16 cellular contexts compared by ENCODE assay signal in the genomic region with DNA sequence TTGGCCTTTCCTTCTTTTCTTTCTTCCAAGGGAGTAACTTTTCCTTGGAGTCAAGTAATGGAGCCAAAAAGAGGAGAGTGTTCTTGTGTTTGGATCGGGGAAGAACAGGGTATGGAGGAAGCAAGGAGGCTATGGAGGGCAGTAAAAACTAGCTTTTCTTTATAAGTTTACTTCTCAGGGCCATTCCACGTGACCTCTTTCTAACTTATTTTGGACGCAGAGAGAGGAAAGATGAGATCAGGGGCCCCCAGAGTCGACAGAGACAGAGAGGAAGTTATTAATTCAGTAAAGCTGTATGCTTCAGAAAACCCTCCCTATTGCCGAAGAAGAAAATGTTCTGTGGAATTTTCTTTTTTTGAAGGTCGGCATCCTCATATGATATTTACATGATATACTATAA.
DNase-seq lines count a peak whose midpoint lies in the region; ATAC-seq and TF ChIP-seq lines count a peak whose summit lies in the region.
"Had no signal": no experiment of that assay in that cellular context is flagged by ENCODE, and none has a peak within 500 bp of the region (broad histone marks: within the 10 kb centered on the region; RNA-seq: fewer than 3 reads in every experiment).

No MANE protein-coding gene starts in this region.

- intact Hi-C loops in esophagus squamous epithelium (cut with DNase I) (no loop called here), lower lobe of right lung (cut with DNase I) (no loop called here)

- peak; percentile 66 for DNase-seq in NCI-H69 (lab: John Stamatoyannopoulos, UW)
- DNase-seq in esophagus squamous epithelium (lab: John Stamatoyannopoulos, UW) = no peak
- no peak for DNase-seq in lower lobe of right lung
- no peak for DNase-seq in HPDE6-E6E7 (ENCODE audit: extremely low spot score)
- no peak for DNase-seq in MG63
- DNase-seq in DMS 273 treated with DMSO at 0.1 percent for 48 hours (lab: John Stamatoyannopoulos, UW) = no peak
- DNase-seq: activated CD4-positive, alpha-beta T cell treated with anti-CD3 and anti-CD28 coated beads, Interleukin-2, amount 50 U/mL, for 48 hours; activated effector memory CD4-positive, alpha-beta T cell treated with Interleukin-2 at 50 U/mL for 16 hours; caudate nucleus; DMS79 treated with DMSO at 0.1 percent for 48 hours; H7; NCI-H1048 had no signal

- peaks cover 6 to 20% (median 14%) of the 10 kb centered on the region in 3 donors for H3K4me1 ChIP-seq in esophagus squamous epithelium
- H3K4me1 ChIP-seq in lower lobe of right lung = no peaks in the 10 kb centered on the region

- H3K27me3 ChIP-seq in esophagus squamous epithelium (no peaks in the 10 kb centered on the region), lower lobe of right lung (ENCODE audit: low read depth) (no peaks in the 10 kb centered on the region), MG63 (peaks cover 8% of the 10 kb centered on the region)

- H3K4me3 ChIP-seq in esophagus squamous epithelium (no peak overlapping the region), lower lobe of right lung (no peak overlapping the region), skin epidermis (no peak overlapping the region), MG63 (no peak overlapping the region)
- H3K4me3 ChIP-seq: GM12878 had no signal

- TF ChIP-seq CTCF in esophagus squamous epithelium (IDR thresholded peaks at IDR 0.05) = no peak
- TF ChIP-seq CTCF in lower lobe of right lung (IDR thresholded peaks at IDR 0.05) = no peak

- ATAC-seq in lower lobe of right lung = no peak
- ATAC-seq in HG03108 (IDR thresholded peaks at IDR 0.05; ENCODE audit: unreplicated experiment) = no peak
- ATAC-seq: GM12878; natural killer cell treated with Interleukin-12 subunit alpha and Interleukin-12 subunit beta and Interleukin-15 and Interleukin-18, amount 100 ng/mL, for 72 hours had no signal

- no peaks in the 10 kb centered on the region for H3K9me3 ChIP-seq in esophagus squamous epithelium
- no peaks in the 10 kb centered on the region for H3K9me3 ChIP-seq in lower lobe of right lung
- peaks cover 4% of the 10 kb centered on the region for H3K9me3 ChIP-seq in MG63

- H3K36me3 ChIP-seq in esophagus squamous epithelium (no peaks in the 10 kb centered on the region), lower lobe of right lung (no peaks in the 10 kb centered on the region), MG63 (no peaks in the 10 kb centered on the region)

- WGBS in esophagus squamous epithelium, 2 donors = 24 to 26% methylated on average over 6 of the region's 6 CpGs

- peak overlapping the region; percentile 55 to 77 (median 70) for H3K27ac ChIP-seq in esophagus squamous epithelium
- H3K27ac ChIP-seq in lower lobe of right lung = peak overlapping the region; percentile 50
- H3K27ac ChIP-seq in skin epidermis = peak overlapping the region in 18 of 21 experiments; percentile 5 to 87 (median 78)

- no peak for TF ChIP-seq POLR2A in esophagus squamous epithelium (IDR thresholded peaks at IDR 0.05)
